In the genomic region with DNA sequence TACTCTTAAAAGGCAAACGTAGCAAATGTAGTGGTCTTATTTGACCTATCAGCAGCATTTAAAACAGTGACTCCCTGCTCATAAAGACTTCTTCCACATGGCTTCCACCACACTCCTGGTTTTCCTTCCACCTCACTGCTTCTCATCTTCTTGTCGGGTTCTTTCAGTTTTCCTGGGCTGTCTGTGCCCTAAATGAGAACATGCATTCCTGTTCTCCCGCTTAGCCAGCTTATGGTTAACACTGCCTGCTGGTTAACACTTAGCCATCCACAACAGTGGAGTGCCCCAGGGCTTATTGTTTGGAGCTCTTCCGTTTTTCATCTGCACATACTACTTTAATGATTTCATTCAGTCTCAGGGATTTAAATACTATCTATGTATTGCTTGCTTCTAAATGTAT, we compare ENCODE assay signal across 18 cellular contexts. TPM values are rescaled to one million over a fixed set of nuclear protein-coding genes. Genes with fewer than 3 reads are reported as not detected.
DNase-seq lines count a peak whose midpoint lies in the region; ATAC-seq and TF ChIP-seq lines count a peak whose summit lies in the region.
"Had no signal": no experiment of that assay in that cellular context is flagged by ENCODE, and none has a peak within 500 bp of the region (broad histone marks: within the 10 kb centered on the region; RNA-seq: fewer than 3 reads in every experiment).

No MANE protein-coding gene starts in this region.

- H3K4me1 Mint-ChIP-seq in endodermal cell: peaks cover 35% of the 10 kb centered on the region
- H3K4me1 Mint-ChIP-seq: CD4-positive, alpha-beta memory T cell; GM23338 had no signal

- no peak overlapping the region for H2AFZ ChIP-seq in GM23248
- H2AFZ ChIP-seq: GM23338 had no signal

- in situ Hi-C loops in GM23248 (cut with MboI): no loop called here

- no peaks in the 10 kb centered on the region for H3K36me3 ChIP-seq in GM23248 (ENCODE audit: low read depth)
- H3K36me3 ChIP-seq in endodermal cell (ENCODE audit: control insufficient read depth, insufficient read depth, low read length): no peaks in the 10 kb centered on the region
- H3K36me3 ChIP-seq: BLaER1 had no signal

- peaks cover 3% of the 10 kb centered on the region for H3K27me3 Mint-ChIP-seq in endodermal cell (ENCODE audit: insufficient read depth)

- no peak for ATAC-seq in activated CD4-positive, CD25-positive, alpha-beta regulatory T cell treated with anti-CD3 and anti-CD28 coated beads, Interleukin-2, amount 50 U/mL, for 24 hours
- no peak for ATAC-seq in HG02610 (IDR thresholded peaks at IDR 0.05; ENCODE audit: unreplicated experiment)
- ATAC-seq: GM23338, HepG2 had no signal

- H3K4me3 ChIP-seq in GM23248 (no peak overlapping the region), epithelial cell of esophagus (ENCODE audit: low read length) (no peak overlapping the region), endodermal cell (ENCODE audit: low read length) (no peak overlapping the region)
- H3K4me3 ChIP-seq: BLaER1, GM23338 had no signal

- no peaks in the 10 kb centered on the region for H3K9me2 ChIP-seq in GM23248 (ENCODE audit: insufficient read depth)

- H3K4me2 ChIP-seq in GM23248 (ENCODE audit: unreplicated experiment): no peak overlapping the region
- H3K4me2 ChIP-seq: BLaER1, GM23338 had no signal

- H3F3A ChIP-seq in GM23248 (ENCODE audit: insufficient read depth): no peaks in the 10 kb centered on the region; the same call in 1 of the 2 replicates

- no peak overlapping the region for H3K4me3 Mint-ChIP-seq in endodermal cell
- H3K4me3 Mint-ChIP-seq: CD14-positive monocyte; CD4-positive, alpha-beta memory T cell; GM23338; HFFc6 had no signal

- no peaks in the 10 kb centered on the region for H3K79me2 ChIP-seq in GM23248 (ENCODE audit: insufficient read depth)

- 14% methylated on average over 4 of the region's 4 CpGs for WGBS in GM23248 (ENCODE audit: low coverage in 1 of 2, low lambda C conversion rate in 2 of 2, missing lambda C conversion rate in 2 of 2), 2 experiments
- 74 to 91% methylated on average over 4 of the region's 4 CpGs for WGBS in endodermal cell (ENCODE audit: insufficient coverage in 1 of 2, insufficient read length in 1 of 2), 2 experiments

- H3K9ac ChIP-seq in GM23248 (no peak overlapping the region), endodermal cell (ENCODE audit: extremely low read depth, low read length, poor library complexity, severe bottlenecking) (no peak overlapping the region)
- H3K9ac ChIP-seq: BLaER1 had no signal

- peaks cover 8% of the 10 kb centered on the region; the same call in 1 of the 2 replicates for H3K4me1 ChIP-seq in GM23248 (ENCODE audit: insufficient read depth)
- H3K4me1 ChIP-seq in endodermal cell (ENCODE audit: control insufficient read depth, insufficient read depth, low read length): peaks cover 15% of the 10 kb centered on the region
- H3K4me1 ChIP-seq: BLaER1 had no signal

- DNase-seq in EH (ENCODE audit: low read depth) (peak; percentile 72), GM23248 (peak; percentile 7), RPMI7951 (ENCODE audit: low read depth) (peak; percentile 54), epithelial cell of esophagus (ENCODE audit: low read depth) (peak; percentile 11), amniotic stem cell (lab: John Stamatoyannopoulos, UW) (no peak), endodermal cell (no peak)
- DNase-seq: 8988T; CD4-positive, alpha-beta memory T cell; DMS153; DMS79; HCEC 1CT; HFFc6 had no signal

- H3K9me3 ChIP-seq in GM23248 (ENCODE audit: low read depth) (no peaks in the 10 kb centered on the region), endodermal cell (ENCODE audit: control insufficient read depth, low read length) (no peaks in the 10 kb centered on the region)
- H3K9me3 ChIP-seq: BLaER1 had no signal

- H3K27ac ChIP-seq in GM23248: no peak overlapping the region
- no peak overlapping the region for H3K27ac ChIP-seq in endodermal cell (ENCODE audit: low read depth, low read length)
- H3K27ac ChIP-seq: BLaER1 had no signal

- H3K27ac Mint-ChIP-seq in endodermal cell: no peak overlapping the region
- H3K27ac Mint-ChIP-seq: CD14-positive monocyte; CD4-positive, alpha-beta memory T cell; GM23338; HFFc6 had no signal

- no peaks in the 10 kb centered on the region for H4K20me1 ChIP-seq in GM23248 (ENCODE audit: insufficient read depth)
- H4K20me1 ChIP-seq: BLaER1 had no signal

- H3K27me3 ChIP-seq in GM23248 (replicated peaks; ENCODE audit: insufficient read depth) (peaks cover 16% of the 10 kb centered on the region), endodermal cell (ENCODE audit: control insufficient read depth, insufficient read depth, low read length, poor library complexity, severe bottlenecking) (no peaks in the 10 kb centered on the region)
- H3K27me3 ChIP-seq: BLaER1 had no signal

- no peaks in the 10 kb centered on the region for H3K9me3 Mint-ChIP-seq in endodermal cell
- H3K9me3 Mint-ChIP-seq: GM23338, HFFc6 had no signal

- H3K36me3 Mint-ChIP-seq in endodermal cell (ENCODE audit: low read depth): no peaks in the 10 kb centered on the region
- H3K36me3 Mint-ChIP-seq: CD14-positive monocyte; CD4-positive, alpha-beta memory T cell had no signal

- no peak for TF ChIP-seq CTCF in epithelial cell of esophagus (IDR thresholded peaks at IDR 0.05; ENCODE audit: insufficient read depth, low read depth, low read length, missing control alignments)
- no peak for TF ChIP-seq CTCF in endodermal cell (conservative IDR thresholded peaks at IDR 0.05)

RNA-seq across cellular contexts. Expression of a gene that starts 34.3 kb away (rescaled TPM):
- 2.0 and 3.4 TPM in 2 replicates for total RNA-seq in GM23248 (2014; rRNA removed; shearing (Covaris generic))
- 2.0 TPM in 2 replicates for polyA plus RNA-seq in GM23248 (2016; fragmentation: Nextera tagmentation; extraction: Ambion mirVana)
- 3.1 and 5.2 TPM in 2 replicates for total RNA-seq in RPMI7951 (2014; rRNA removed; shearing (Covaris generic))
- total RNA-seq in endodermal cell: 10 to 100 TPM; 12.1 to 21.3 TPM
- polyA plus RNA-seq in endodermal cell (2013, experiment 1 of 2): 18.0 TPM
- 17.0 TPM for polyA plus RNA-seq in endodermal cell (2013, experiment 2 of 2)

Comparison
In these comparisons a context has a peak if more than half of its experiments do, and no peak if none do; other contexts are left out.
1. DNase-seq: peak in EH (single experiment), GM23248 (single experiment), RPMI7951 (single experiment) and epithelial cell of esophagus (single experiment); none in amniotic stem cell (single experiment) and endodermal cell (single experiment).